10 cellular contexts compared by ENCODE assay signal in the genomic region with DNA sequence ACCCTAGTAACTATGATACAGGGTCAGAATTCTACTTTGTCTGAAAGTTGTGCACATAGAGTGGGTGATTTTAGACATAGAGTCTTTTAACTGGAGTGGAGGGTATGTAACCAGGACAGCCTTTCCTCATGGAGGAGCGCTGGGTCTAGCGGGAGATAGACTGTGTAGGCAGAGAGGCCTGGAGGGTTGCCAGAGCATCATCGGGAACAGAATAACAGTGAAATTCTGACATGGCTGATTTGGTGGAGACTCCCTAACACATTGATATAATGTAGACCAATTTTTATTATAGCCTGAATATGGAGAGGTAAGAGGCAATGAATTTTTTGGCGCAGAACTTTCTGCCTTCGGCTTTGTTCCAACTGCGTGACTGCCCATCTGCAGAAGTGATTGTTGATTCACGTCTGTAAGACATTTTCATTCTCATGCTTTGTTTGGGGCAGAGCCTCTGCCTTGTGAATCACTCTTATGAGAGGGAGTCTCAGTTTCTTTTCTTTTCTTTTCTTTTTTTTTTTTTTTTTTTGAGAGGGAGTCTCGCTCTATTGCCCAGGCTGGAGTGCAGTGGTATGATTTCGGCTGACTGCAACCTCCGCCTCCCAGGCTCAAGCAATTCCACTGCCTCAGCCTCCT. TPM values are rescaled to one million over a fixed set of nuclear protein-coding genes. Genes with fewer than 3 reads are reported as not detected.
DNase-seq lines count a peak whose midpoint lies in the region; ATAC-seq and TF ChIP-seq lines count a peak whose summit lies in the region.
"Had no signal": no experiment of that assay in that cellular context is flagged by ENCODE, and none has a peak within 500 bp of the region (broad histone marks: within the 10 kb centered on the region; RNA-seq: fewer than 3 reads in every experiment).

No MANE protein-coding gene starts in this region.

- no peak for TF ChIP-seq RAD21 in liver (IDR thresholded peaks at IDR 0.05)

- H3K4me3 Mint-ChIP-seq in type B pancreatic cell: no peak overlapping the region
- H3K4me3 Mint-ChIP-seq: brain had no signal

- DNase-seq in Right ventricle myocardium inferior (ENCODE audit: missing footprints): no peak
- no peak for DNase-seq in cardiac septum (ENCODE audit: low spot score)
- DNase-seq in ascending aorta (ENCODE audit: low spot score in 2 of 2): peak in 1 of 2 donors; percentile 73
- no peak for DNase-seq in type B pancreatic cell (ENCODE audit: extremely low spot score, unreplicated experiment)
- no peak for DNase-seq in mucosa of descending colon
- DNase-seq in OCI-M2 (lab: John Stamatoyannopoulos, UW; ENCODE audit: unreplicated experiment): no peak
- DNase-seq: NCI-H345 had no signal

- H3K27ac ChIP-seq in ascending aorta (peak overlapping the region; percentile 66 to 76), liver (ENCODE audit: low read depth in 1 of 2, low read length in 2 of 2) (peak overlapping the region; percentile 5 to 87)

- H3K36me3 Mint-ChIP-seq in type B pancreatic cell: peaks cover 24% of the 10 kb centered on the region

- 92% methylated on average over 10 of the region's 10 CpGs for WGBS in liver

- H3K9me3 Mint-ChIP-seq in type B pancreatic cell: peaks cover 5% of the 10 kb centered on the region
- H3K9me3 Mint-ChIP-seq: brain had no signal

- no peaks in the 10 kb centered on the region for H3K27me3 Mint-ChIP-seq in type B pancreatic cell
- H3K27me3 Mint-ChIP-seq: brain had no signal

- intact Hi-C loops in Right ventricle myocardium inferior (cut with DNase I) (no loop called here), cardiac septum (cut with DNase I) (no loop called here), ascending aorta (cut with DNase I) (loop anchor here (2.0 kb wide), 1 partner anchor 15 kb away; a partner anchor contains a TSS), mucosa of descending colon (cut with DNase I, micrococcal nuclease) (loop anchor here in 1 of 2 donors (10.0 kb wide), 1 partner anchor 425 kb away; a partner anchor contains a TSS)

- H3K4me1 ChIP-seq in ascending aorta: peaks cover 4 to 77% of the 10 kb centered on the region in 2 donors
- H3K4me1 ChIP-seq in liver (ENCODE audit: control insufficient read depth in 4 of 4, insufficient read depth in 4 of 4, low read length in 3 of 4): peaks cover 12 to 64% (median 41%) of the 10 kb centered on the region in 4 donors
- peaks cover 71% of the 10 kb centered on the region for H3K4me1 ChIP-seq in mucosa of descending colon (ENCODE audit: low read depth)

- ATAC-seq in Right ventricle myocardium inferior (peak; percentile 47), mucosa of descending colon (no peak), GM21825 (IDR thresholded peaks at IDR 0.05; ENCODE audit: unreplicated experiment) (no peak)

- H3K4me1 Mint-ChIP-seq in type B pancreatic cell (ENCODE audit: unreplicated experiment): peaks cover 42% of the 10 kb centered on the region

- H3K9ac ChIP-seq in liver (ENCODE audit: low read depth in 1 of 2, low read length in 2 of 2): no peak overlapping the region

- peak overlapping the region; percentile 36 for H3K27ac Mint-ChIP-seq in type B pancreatic cell
- H3K27ac Mint-ChIP-seq: brain had no signal

- no peaks in the 10 kb centered on the region for H3K27me3 ChIP-seq in ascending aorta
- no peaks in the 10 kb centered on the region for H3K27me3 ChIP-seq in liver (ENCODE audit: control insufficient read depth in 4 of 4, insufficient read depth in 4 of 4, low read length in 3 of 4)

- H3K4me3 ChIP-seq in ascending aorta (peak overlapping the region in 1 of 2 donors; percentile 24), liver (ENCODE audit: low read depth in 1 of 3, low read length in 3 of 3) (no peak overlapping the region), mucosa of descending colon (no peak overlapping the region)

- TF ChIP-seq CTCF in ascending aorta (IDR thresholded peaks at IDR 0.05): no peak
- no peak for TF ChIP-seq CTCF in liver (IDR thresholded peaks at IDR 0.05; ENCODE audit: low read depth, low read length, missing input control)
- TF ChIP-seq CTCF in type B pancreatic cell (conservative IDR thresholded peaks at IDR 0.05): no peak
- no peak for TF ChIP-seq CTCF in mucosa of descending colon (IDR thresholded peaks at IDR 0.05)

- H3K36me3 ChIP-seq in ascending aorta (no peaks in the 10 kb centered on the region), liver (ENCODE audit: control insufficient read depth in 4 of 4, insufficient read depth in 3 of 4, low read depth in 1 of 4, low read length in 3 of 4) (no peaks in the 10 kb centered on the region), mucosa of descending colon (ENCODE audit: low read depth) (no peaks in the 10 kb centered on the region)

- H3K9me3 ChIP-seq in ascending aorta (no peaks in the 10 kb centered on the region), liver (ENCODE audit: control insufficient read depth in 4 of 4, low read length in 3 of 4) (no peaks in the 10 kb centered on the region), mucosa of descending colon (no peaks in the 10 kb centered on the region)

TF ChIP-seq in liver, 16 proteins besides CTCF, POLR2A, EP300 and RAD21:
- TF ChIP-seq HNF4A (conservative IDR thresholded peaks at IDR 0.05) (no peak), FOXA2 (IDR thresholded peaks at IDR 0.05) (no peak)

RNA-seq across cellular contexts. Expression of a gene that starts 16.0 kb away (rescaled TPM):
- 114 TPM for total RNA-seq in Right ventricle myocardium inferior
- total RNA-seq in cardiac septum: 145 TPM
- 1,791 TPM for total RNA-seq in ascending aorta
- 10 to 100 TPM; 22.7 to 53.7 TPM for total RNA-seq in liver
- polyA plus RNA-seq in liver: 10 to 100 TPM in 1 of 2 donors, 1 to 10 TPM in 1; 3.3 to 33.6 TPM
- 96.7 and 112 TPM in 2 replicates for total RNA-seq in type B pancreatic cell (ENCODE audit: low replicate concordance)
- total RNA-seq in mucosa of descending colon: 100 to 1,000 TPM; 262 to 816 (median 325) TPM
